In the genomic region with DNA sequence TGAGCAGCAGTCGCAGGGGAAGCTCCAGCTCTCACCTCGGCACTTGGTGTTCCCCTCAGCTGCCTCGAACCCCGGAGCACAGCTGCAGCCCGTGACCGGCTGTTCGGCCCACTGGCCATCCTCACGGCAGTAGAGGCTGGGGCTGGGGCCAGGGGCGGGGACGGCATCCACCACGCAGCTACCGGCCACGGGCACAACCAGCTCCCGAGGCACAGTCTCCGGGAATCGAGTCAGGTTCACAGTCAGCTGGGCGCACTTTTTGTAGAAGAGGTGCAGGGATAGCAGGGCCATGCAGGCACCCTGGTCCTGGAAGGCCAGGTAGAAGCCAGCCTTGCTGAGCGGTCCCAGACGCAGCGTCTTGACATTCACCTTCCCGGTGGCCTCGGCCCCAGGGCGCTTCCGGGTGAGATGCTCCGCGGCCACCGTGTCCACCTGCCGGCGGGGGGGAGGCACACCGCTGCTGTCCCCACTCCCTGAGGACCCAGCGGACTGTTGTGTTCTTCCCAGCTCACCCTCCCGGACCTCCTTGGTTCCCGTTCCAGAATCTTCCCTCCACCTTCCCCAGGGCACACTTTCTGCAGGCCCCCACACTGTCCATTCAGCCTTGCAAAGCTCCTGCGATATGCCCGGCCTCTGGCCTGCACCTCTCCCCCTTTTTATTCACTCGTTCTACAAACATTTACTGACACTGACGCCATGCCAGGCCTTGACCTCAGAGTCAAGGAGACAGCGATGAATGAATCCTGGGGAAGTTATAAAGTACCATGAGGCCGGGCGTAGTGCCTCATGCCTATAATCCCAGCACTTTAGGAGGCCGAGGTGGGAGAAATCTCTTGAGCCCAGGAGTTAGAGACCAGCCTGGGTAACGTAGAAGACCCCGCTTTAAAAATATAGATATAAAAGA, we compare ENCODE assay signal across 22 cellular contexts. TPM values are rescaled to one million over a fixed set of nuclear protein-coding genes. Genes with fewer than 3 reads are reported as not detected.
DNase-seq lines count a peak whose midpoint lies in the region; ATAC-seq, FAIRE-seq and TF ChIP-seq lines count a peak whose summit lies in the region.
"Had no signal": no experiment of that assay in that cellular context is flagged by ENCODE, and none has a peak within 500 bp of the region (broad histone marks: within the 10 kb centered on the region; RNA-seq: fewer than 3 reads in every experiment).

No MANE protein-coding gene starts in this region.

- POLR2A ChIA-PET in HepG2 (lab: Yijun Ruan, JAX): interaction anchor here (1.1 kb wide), 1 partner anchor 21 kb away, joined by 4 read pairs; no protein-coding TSS in a partner anchor

- H3K4me1 ChIP-seq in H9 (ENCODE audit: insufficient read depth, low read length) (peaks cover 7% of the 10 kb centered on the region; the same call in 1 of the 2 replicates), HepG2 (ENCODE audit: insufficient read depth, low read length) (peaks cover 28% of the 10 kb centered on the region), spleen (peaks cover 0 to 91% (median 54%) of the 10 kb centered on the region in 6 donors)

- peaks cover 27 to 47% of the 10 kb centered on the region in 2 experiments for H3K36me3 ChIP-seq in HepG2 (replicated peaks in 1 of 2; ENCODE audit: control insufficient read depth in 1 of 2, insufficient read depth in 2 of 2, low read length in 2 of 2)
- H3K36me3 ChIP-seq in spleen: peaks cover 0 to 65% (median 30%) of the 10 kb centered on the region in 6 donors

- H3K9ac ChIP-seq in H9 (ENCODE audit: extremely low read depth, insufficient read length, low read length): no peak overlapping the region
- no peak overlapping the region for H3K9ac ChIP-seq in HepG2 (ENCODE audit: insufficient read depth, low read depth, low read length)
- H3K9ac ChIP-seq: KMS-11 had no signal

- H3K23ac ChIP-seq in H9 (ENCODE audit: insufficient read length, low read depth, low read length): no peak overlapping the region

- no TSS peak for BruUV-seq in HepG2 (replicated peaks; lab: Mats Ljungman, UMichigan)

- DNase-seq in GM13977 (ENCODE audit: low spot score) (peak; percentile 8), H9 (no peak), HepG2 (ENCODE audit: low spot score) (no peak), spleen (peak; percentile 66), GM12892 (ENCODE audit: insufficient read length) (no peak)
- no peak for DNase-seq in activated naive CD4-positive, alpha-beta T cell (lab: John Stamatoyannopoulos, UW)
- DNase-seq: CD4-positive, CD25-positive, alpha-beta regulatory T cell; IMR-90; NCI-H1105; NCI-H146; NCI-H2029 treated with DMSO at 0.1 percent for 48 hours; NCI-H2171; NCI-H345; NCI-H524; NCI-H82 had no signal

- H3K4me1 Mint-ChIP-seq in H9: peaks cover 16 to 23% of the 10 kb centered on the region in 2 experiments

- CTCF ChIA-PET in HepG2 (lab: Yijun Ruan, JAX; ENCODE audit: low intra/inter-chr PET ratio, low total read pairs): no interaction called here

- H3K27me3 Mint-ChIP-seq in H9 (ENCODE audit: low read depth): no peaks in the 10 kb centered on the region; the same call in none of the 2 replicates

- no peak overlapping the region for H3K27ac ChIP-seq in H9 (ENCODE audit: insufficient read length, low read depth, low read length)
- H3K27ac ChIP-seq in HepG2 (ENCODE audit: extremely low read length, insufficient read depth, low read length): peak overlapping the region; percentile 33
- H3K27ac ChIP-seq in spleen: peak overlapping the region in 5 of 8 donors; percentile 10 to 84 (median 36)
- H3K27ac ChIP-seq: KMS-11, SJSA1 had no signal

- peaks cover 0 to 2% of the 10 kb centered on the region in 2 experiments; a peak in 1 of 5 replicates for H3K9me3 Mint-ChIP-seq in H9

- ATAC-seq in HepG2 (no peak), HG03175 (IDR thresholded peaks at IDR 0.05; ENCODE audit: unreplicated experiment) (no peak)
- ATAC-seq: HCT116, Panc1 had no signal

- H2AK5ac ChIP-seq in H9 (ENCODE audit: insufficient read length, low read length): no peak overlapping the region

- peaks cover 48 to 81% (median 81%) of the 10 kb centered on the region in 3 experiments; a peak in 6 of 7 replicates for H3K36me3 Mint-ChIP-seq in H9 (ENCODE audit: insufficient read depth in 1 of 3, low read depth in 3 of 3)
- H3K36me3 Mint-ChIP-seq: CD4-positive, CD25-positive, alpha-beta regulatory T cell had no signal

- intact Hi-C loops in HepG2 (cut with micrococcal nuclease; ENCODE audit: unreplicated experiment) (no loop called here), spleen (cut with DNase I; ENCODE audit: low total_unique reads) (no loop called here)

- H3K4me3 Mint-ChIP-seq in H9: no peak overlapping the region
- H3K4me3 Mint-ChIP-seq: CD4-positive, CD25-positive, alpha-beta regulatory T cell had no signal

- peaks cover 15% of the 10 kb centered on the region for H3K79me2 ChIP-seq in H9 (ENCODE audit: insufficient read depth, low read length)
- peaks cover 27% of the 10 kb centered on the region for H3K79me2 ChIP-seq in HepG2 (ENCODE audit: insufficient read depth, low read length)

- FAIRE-seq in HepG2 (lab: Jason Lieb, UNC) (no peak), GM12892 (lab: Jason Lieb, UNC) (no peak)
- FAIRE-seq: G401.6, HTR-8/SVneo had no signal

- H4K91ac ChIP-seq in H9 (ENCODE audit: insufficient read length, low read depth, low read length): no peak overlapping the region

- H2BK20ac ChIP-seq in H9 (ENCODE audit: low read depth, low read length, poor library complexity, severe bottlenecking): no peak overlapping the region

- H3K14ac ChIP-seq in H9 (ENCODE audit: insufficient read depth, low read length): no peak overlapping the region

- H3K23me2 ChIP-seq in H9 (ENCODE audit: insufficient read length, low read depth, low read length, poor library complexity, severe bottlenecking): peaks cover 16% of the 10 kb centered on the region

- no peak overlapping the region for H2BK120ac ChIP-seq in H9 (ENCODE audit: low read depth, low read length, poor library complexity, severe bottlenecking)

- no peak overlapping the region for H2BK12ac ChIP-seq in H9 (ENCODE audit: insufficient read length, low read depth, low read length)

- TF ChIP-seq CTCF in GM13977 (IDR thresholded peaks at IDR 0.05; ENCODE audit: extremely low read depth, insufficient read depth, missing control alignments): no peak
- TF ChIP-seq CTCF in H9 (conservative IDR thresholded peaks at IDR 0.05): no peak
- TF ChIP-seq CTCF in HepG2 (CRISPR knock-in tag; IDR thresholded peaks at IDR 0.05): no peak
- TF ChIP-seq CTCF in spleen (IDR thresholded peaks at IDR 0.05 in 8 of 11, conservative IDR thresholded peaks at IDR 0.05 in 3 of 11): no peak

- H3K27me3 ChIP-seq in H9 (ENCODE audit: insufficient read depth, low read length) (no peaks in the 10 kb centered on the region), HepG2 (ENCODE audit: control insufficient read depth in 1 of 2, insufficient read depth in 2 of 2, low read length in 2 of 2) (no peaks in the 10 kb centered on the region; a peak in 2 of 5 replicates), spleen (replicated peaks in 1 of 7) (peaks cover 0 to 44% (median 7%) of the 10 kb centered on the region in 7 donors)
- H3K27me3 ChIP-seq: SJSA1 had no signal

- H2BK5ac ChIP-seq in H9 (ENCODE audit: insufficient read length, low read length): no peak overlapping the region

- H3K4me2 ChIP-seq in H9 (ENCODE audit: insufficient read depth, insufficient read length, low read length) (no peak overlapping the region), HepG2 (ENCODE audit: low read depth, low read length) (no peak overlapping the region)
- H3K4me2 ChIP-seq: KMS-11 had no signal

- no peak for TF ChIP-seq RAD21 in HepG2 (CRISPR knock-in tag; IDR thresholded peaks at IDR 0.05)

- peaks cover 21% of the 10 kb centered on the region for H3K79me1 ChIP-seq in H9 (ENCODE audit: insufficient read depth, low read depth, low read length, poor library complexity, severe bottlenecking)

- H4K8ac ChIP-seq in H9 (replicated peaks; ENCODE audit: insufficient read length, low read depth, low read length): no peak overlapping the region

- H3K18ac ChIP-seq in H9 (ENCODE audit: insufficient read length, low read depth, low read length): no peak overlapping the region

- H4K5ac ChIP-seq in H9 (ENCODE audit: insufficient read length, low read depth, low read length): no peak overlapping the region

- no peaks in the 10 kb centered on the region for H4K20me1 ChIP-seq in H9 (ENCODE audit: control insufficient read depth, insufficient read depth, insufficient read length)
- H4K20me1 ChIP-seq in HepG2 (ENCODE audit: insufficient read depth, low read length): peaks cover 13% of the 10 kb centered on the region; the same call in 1 of the 2 replicates

- H3K4ac ChIP-seq in H9 (ENCODE audit: low read depth, low read length): no peak overlapping the region

- TF ChIP-seq EP300 in HepG2 (IDR thresholded peaks at IDR 0.05; ENCODE audit: low read depth in 2 of 2, low read length in 2 of 2) (no peak), HepG2 (CRISPR knock-in tag; IDR thresholded peaks at IDR 0.05; ENCODE audit: borderline replicate concordance) (no peak)

- H3K4me3 ChIP-seq in HepG2 (replicated peaks in 1 of 3; ENCODE audit: insufficient read depth in 1 of 3, low read depth in 2 of 3, low read length in 3 of 3) (no peak overlapping the region), spleen (peak overlapping the region in 4 of 8 donors; percentile 10 to 80 (median 17))
- H3K4me3 ChIP-seq: SJSA1 had no signal

- no peaks in the 10 kb centered on the region for H3K9me3 ChIP-seq in H9 (ENCODE audit: control insufficient read depth, low read depth, low read length)
- H3K9me3 ChIP-seq in HepG2 (ENCODE audit: low read length): no peaks in the 10 kb centered on the region
- no peaks in the 10 kb centered on the region for H3K9me3 ChIP-seq in spleen
- H3K9me3 ChIP-seq: SJSA1 had no signal

- H3K56ac ChIP-seq in H9 (ENCODE audit: insufficient read length, low read depth, low read length): no peak overlapping the region

- no peak overlapping the region for H3T11ph ChIP-seq in H9 (ENCODE audit: low read length)

- H3K27ac Mint-ChIP-seq in H9: peak overlapping the region in 2 of 3 experiments; percentile 14 to 84; a peak in 2 of 7 replicates
- H3K27ac Mint-ChIP-seq: CD4-positive, CD25-positive, alpha-beta regulatory T cell had no signal

- in situ Hi-C loops in GM13977 (cut with MboI; ENCODE audit: low pct_unique_long_range_greater_than_20kb, low sequenced_read_pairs, unreplicated experiment): no loop called here
- in situ Hi-C loops in HepG2 (cut with HindIII; ENCODE audit: extremely low pct_ligation_motif_present, low pct_unique_long_range_greater_than_20kb): no loop called here

- WGBS in H9 (ENCODE audit: extremely low coverage, insufficient read length, low lambda C conversion rate): no CpG with 5 or more reads among the region's 43 CpGs
- 92% methylated on average over 32 of the region's 43 CpGs for WGBS in HepG2 (ENCODE audit: low lambda C conversion rate)
- WGBS in spleen, 5 donors: 74 to 89% (median 83%) methylated on average over 27 to 43 of the region's 43 CpGs

- H2BK15ac ChIP-seq in H9 (ENCODE audit: low read depth, low read length): no peak overlapping the region

- H2AFZ ChIP-seq in H9 (ENCODE audit: low read length) (no peak overlapping the region), HepG2 (ENCODE audit: low read length) (no peak overlapping the region)

- TF ChIP-seq POLR2A in HepG2 (IDR thresholded peaks at IDR 0.05; ENCODE audit: insufficient read depth in 1 of 2, low read depth in 2 of 2, low read length in 2 of 2) (no peak), spleen (IDR thresholded peaks at IDR 0.05) (no peak), GM12892 (IDR thresholded peaks at IDR 0.05; ENCODE audit: low read depth, low read length) (no peak)

RNA-seq across cellular contexts. Expression of a gene that starts 4.8 kb away (rescaled TPM):
- 132 and 135 TPM in 2 replicates for total RNA-seq in H9 (2021)
- 43.7 and 69.6 TPM in 2 replicates for total RNA-seq in HepG2 (2016; rRNA removed; fragmentation: Illumina TruSeq; extraction: Trizol)
- total RNA-seq in HepG2 (2016; cell fraction: cytosol; rRNA removed; fragmentation: Illumina TruSeq; extraction: Trizol; ENCODE audit: low read depth): 115 and 125 TPM in 2 replicates
- 33.6 and 74.6 TPM in 2 replicates for total RNA-seq in HepG2 (2016; cell fraction: insoluble cytoplasmic fraction; rRNA removed; fragmentation: Illumina TruSeq; extraction: Trizol)
- total RNA-seq in HepG2 (2016; cell fraction: membrane; rRNA removed; fragmentation: Illumina TruSeq; extraction: Trizol): 93.1 and 103 TPM in 2 replicates
- 48.0 and 55.0 TPM in 2 replicates for total RNA-seq in HepG2 (2016; cell fraction: nucleus; rRNA removed; fragmentation: Illumina TruSeq; extraction: Trizol)
- polyA plus RNA-seq in HepG2 (2011; rRNA removed): 61.4 and 68.6 TPM in 2 replicates
- polyA plus RNA-seq in HepG2 (2011; cell fraction: cytosol; rRNA removed): 64.7 and 70.1 TPM in 2 replicates
- 67.4 and 70.1 TPM in 2 replicates for polyA plus RNA-seq in HepG2 (2011; cell fraction: nucleus; rRNA removed)
- 41.3 and 63.8 TPM in 2 replicates for polyA plus RNA-seq in HepG2 (2012)
- polyA plus RNA-seq in HepG2 (2016; cell fraction: cytosol; fragmentation: Illumina TruSeq; extraction: Trizol; ENCODE audit: low read depth): 21.4 and 23.9 TPM in 2 replicates
- polyA plus RNA-seq in HepG2 (2016; cell fraction: insoluble cytoplasmic fraction; fragmentation: Illumina TruSeq; extraction: Trizol; ENCODE audit: low read depth): 33.0 and 43.1 TPM in 2 replicates
- polyA plus RNA-seq in HepG2 (2016; cell fraction: membrane; fragmentation: Illumina TruSeq; extraction: Trizol; ENCODE audit: low read depth): 52.7 and 65.5 TPM in 2 replicates
- 79.2 and 79.8 TPM in 2 replicates for polyA plus RNA-seq in HepG2 (2016; cell fraction: nucleus; fragmentation: Illumina TruSeq; extraction: Trizol; ENCODE audit: insufficient read depth, low read depth)
- polyA minus RNA-seq in HepG2 (2011; rRNA and poly(A)+ RNA removed; ENCODE audit: low replicate concordance): 43.5 and 157 TPM in 2 replicates
- 51.4 and 51.7 TPM in 2 replicates for polyA minus RNA-seq in HepG2 (2011; cell fraction: cytosol; rRNA and poly(A)+ RNA removed)
- 43.1 and 44.5 TPM in 2 replicates for polyA minus RNA-seq in HepG2 (2011; cell fraction: nucleus; rRNA and poly(A)+ RNA removed)
- total RNA-seq in spleen: 100 to 1,000 TPM in 5 of 7 donors, 10 to 100 TPM in 2; 82.9 to 157 (median 109) TPM
- 10 to 100 TPM; 14.8 to 34.7 (median 21.4) TPM for polyA plus RNA-seq in spleen
- 1.1 TPM for polyA plus RNA-seq in GM12892 (2012; ENCODE audit: missing spikeins)
- polyA plus RNA-seq: CD4-positive, CD25-positive, alpha-beta regulatory T cell had no signal

RNA-seq across cellular contexts. Expression of a gene that starts 30.0 kb away (rescaled TPM):
- total RNA-seq in H9 (2021) (42.3 and 43.0 TPM in 2 replicates), HepG2 (2016; rRNA removed; fragmentation: Illumina TruSeq; extraction: Trizol) (5.4 and 16.6 TPM in 2 replicates), spleen (100 to 1,000 TPM in 1 of 7 donors, 10 to 100 TPM in 6; 34.4 to 109 (median 55.7) TPM)
- 4.7 and 5.6 TPM in 2 replicates for total RNA-seq in HepG2 (2016; cell fraction: cytosol; rRNA removed; fragmentation: Illumina TruSeq; extraction: Trizol; ENCODE audit: low read depth)
- 5.6 and 18.2 TPM in 2 replicates for total RNA-seq in HepG2 (2016; cell fraction: insoluble cytoplasmic fraction; rRNA removed; fragmentation: Illumina TruSeq; extraction: Trizol)
- total RNA-seq in HepG2 (2016; cell fraction: membrane; rRNA removed; fragmentation: Illumina TruSeq; extraction: Trizol): 7.9 and 9.1 TPM in 2 replicates
- total RNA-seq in HepG2 (2016; cell fraction: nucleus; rRNA removed; fragmentation: Illumina TruSeq; extraction: Trizol): 14.7 and 18.3 TPM in 2 replicates
- polyA plus RNA-seq in HepG2 (2011; rRNA removed) (8.7 and 13.9 TPM in 2 replicates), spleen (10 to 100 TPM; 17.0 to 48.4 (median 39.3) TPM)
- polyA plus RNA-seq in HepG2 (2011; cell fraction: cytosol; rRNA removed): 6.6 and 7.9 TPM in 2 replicates
- polyA plus RNA-seq in HepG2 (2011; cell fraction: nucleus; rRNA removed): 25.6 and 27.8 TPM in 2 replicates
- 6.2 and 8.0 TPM in 2 replicates for polyA plus RNA-seq in HepG2 (2012)
- polyA plus RNA-seq in HepG2 (2016; cell fraction: cytosol; fragmentation: Illumina TruSeq; extraction: Trizol; ENCODE audit: low read depth): 1.6 and 2.0 TPM in 2 replicates
- polyA plus RNA-seq in HepG2 (2016; cell fraction: insoluble cytoplasmic fraction; fragmentation: Illumina TruSeq; extraction: Trizol; ENCODE audit: low read depth): 4.7 and 6.3 TPM in 2 replicates
- 4.0 and 4.6 TPM in 2 replicates for polyA plus RNA-seq in HepG2 (2016; cell fraction: membrane; fragmentation: Illumina TruSeq; extraction: Trizol; ENCODE audit: low read depth)
- 31.8 and 35.4 TPM in 2 replicates for polyA plus RNA-seq in HepG2 (2016; cell fraction: nucleus; fragmentation: Illumina TruSeq; extraction: Trizol; ENCODE audit: insufficient read depth, low read depth)
- polyA minus RNA-seq in HepG2 (2011; rRNA and poly(A)+ RNA removed; ENCODE audit: low replicate concordance): 12.3 and 25.2 TPM in 2 replicates
- polyA minus RNA-seq in HepG2 (2011; cell fraction: cytosol; rRNA and poly(A)+ RNA removed): 3.1 and 5.7 TPM in 2 replicates
- polyA minus RNA-seq in HepG2 (2011; cell fraction: nucleus; rRNA and poly(A)+ RNA removed): 4.0 and 6.5 TPM in 2 replicates
- 8.4 TPM for polyA plus RNA-seq in GM12892 (2012; ENCODE audit: missing spikeins)

RNA-seq across cellular contexts. Expression of a gene that starts 44.7 kb away (rescaled TPM):
- 120 and 122 TPM in 2 replicates for total RNA-seq in H9 (2021)
- 0.38 TPM in 1 of 2 replicates, not detected in the other for total RNA-seq in HepG2 (2016; rRNA removed; fragmentation: Illumina TruSeq; extraction: Trizol)
- 0.61 and 0.71 TPM in 2 replicates for total RNA-seq in HepG2 (2016; cell fraction: cytosol; rRNA removed; fragmentation: Illumina TruSeq; extraction: Trizol; ENCODE audit: low read depth)
- 0.22 and 0.35 TPM in 2 replicates for total RNA-seq in HepG2 (2016; cell fraction: insoluble cytoplasmic fraction; rRNA removed; fragmentation: Illumina TruSeq; extraction: Trizol)
- 0.15 and 0.41 TPM in 2 replicates for total RNA-seq in HepG2 (2016; cell fraction: membrane; rRNA removed; fragmentation: Illumina TruSeq; extraction: Trizol)
- total RNA-seq in HepG2 (2016; cell fraction: nucleus; rRNA removed; fragmentation: Illumina TruSeq; extraction: Trizol): 0.41 and 0.65 TPM in 2 replicates
- polyA plus RNA-seq in HepG2 (2011; rRNA removed): 0.30 and 0.34 TPM in 2 replicates
- 0.13 and 0.21 TPM in 2 replicates for polyA plus RNA-seq in HepG2 (2011; cell fraction: cytosol; rRNA removed)
- 0.99 and 1.1 TPM in 2 replicates for polyA plus RNA-seq in HepG2 (2011; cell fraction: nucleus; rRNA removed)
- polyA plus RNA-seq in HepG2 (2012): 0.24 and 0.55 TPM in 2 replicates
- polyA plus RNA-seq in HepG2 (2016; cell fraction: cytosol; fragmentation: Illumina TruSeq; extraction: Trizol; ENCODE audit: low read depth): 0.20 and 0.31 TPM in 2 replicates
- 0.19 and 0.32 TPM in 2 replicates for polyA plus RNA-seq in HepG2 (2016; cell fraction: insoluble cytoplasmic fraction; fragmentation: Illumina TruSeq; extraction: Trizol; ENCODE audit: low read depth)
- polyA plus RNA-seq in HepG2 (2016; cell fraction: membrane; fragmentation: Illumina TruSeq; extraction: Trizol; ENCODE audit: low read depth): 0.09 and 0.10 TPM in 2 replicates
- 1.4 and 2.7 TPM in 2 replicates for polyA plus RNA-seq in HepG2 (2016; cell fraction: nucleus; fragmentation: Illumina TruSeq; extraction: Trizol; ENCODE audit: insufficient read depth, low read depth)
- 0.32 and 43.8 TPM in 2 replicates for polyA minus RNA-seq in HepG2 (2011; rRNA and poly(A)+ RNA removed; ENCODE audit: low replicate concordance)
- 0.53 and 0.69 TPM in 2 replicates for polyA minus RNA-seq in HepG2 (2011; cell fraction: cytosol; rRNA and poly(A)+ RNA removed)
- 0.62 and 0.90 TPM in 2 replicates for polyA minus RNA-seq in HepG2 (2011; cell fraction: nucleus; rRNA and poly(A)+ RNA removed)
- 10 to 100 TPM; 17.6 to 30.2 (median 22.2) TPM for total RNA-seq in spleen
- 10 to 100 TPM; 12.4 to 22.4 (median 14.8) TPM for polyA plus RNA-seq in spleen
- polyA plus RNA-seq in GM12892 (2012; ENCODE audit: missing spikeins): 20.9 TPM

RNA-seq across cellular contexts. Expression of a gene that starts 52.4 kb away (rescaled TPM):
- total RNA-seq in H9 (2021): 373 and 382 TPM in 2 replicates
- total RNA-seq in HepG2 (2016; rRNA removed; fragmentation: Illumina TruSeq; extraction: Trizol): 79.1 and 106 TPM in 2 replicates
- 11.8 and 17.5 TPM in 2 replicates for total RNA-seq in HepG2 (2016; cell fraction: cytosol; rRNA removed; fragmentation: Illumina TruSeq; extraction: Trizol; ENCODE audit: low read depth)
- 56.7 and 113 TPM in 2 replicates for total RNA-seq in HepG2 (2016; cell fraction: insoluble cytoplasmic fraction; rRNA removed; fragmentation: Illumina TruSeq; extraction: Trizol)
- 21.7 and 29.6 TPM in 2 replicates for total RNA-seq in HepG2 (2016; cell fraction: membrane; rRNA removed; fragmentation: Illumina TruSeq; extraction: Trizol)
- total RNA-seq in HepG2 (2016; cell fraction: nucleus; rRNA removed; fragmentation: Illumina TruSeq; extraction: Trizol): 78.9 and 79.0 TPM in 2 replicates
- 26.2 and 30.4 TPM in 2 replicates for polyA plus RNA-seq in HepG2 (2011; rRNA removed)
- polyA plus RNA-seq in HepG2 (2011; cell fraction: cytosol; rRNA removed): 9.4 and 12.5 TPM in 2 replicates
- 220 and 271 TPM in 2 replicates for polyA plus RNA-seq in HepG2 (2011; cell fraction: nucleus; rRNA removed)
- 52.9 and 58.7 TPM in 2 replicates for polyA plus RNA-seq in HepG2 (2012)
- 12.1 and 13.2 TPM in 2 replicates for polyA plus RNA-seq in HepG2 (2016; cell fraction: cytosol; fragmentation: Illumina TruSeq; extraction: Trizol; ENCODE audit: low read depth)
- polyA plus RNA-seq in HepG2 (2016; cell fraction: insoluble cytoplasmic fraction; fragmentation: Illumina TruSeq; extraction: Trizol; ENCODE audit: low read depth): 72.8 and 96.9 TPM in 2 replicates
- polyA plus RNA-seq in HepG2 (2016; cell fraction: membrane; fragmentation: Illumina TruSeq; extraction: Trizol; ENCODE audit: low read depth): 17.7 and 23.3 TPM in 2 replicates
- 226 and 281 TPM in 2 replicates for polyA plus RNA-seq in HepG2 (2016; cell fraction: nucleus; fragmentation: Illumina TruSeq; extraction: Trizol; ENCODE audit: insufficient read depth, low read depth)
- 23.1 and 63.7 TPM in 2 replicates for polyA minus RNA-seq in HepG2 (2011; rRNA and poly(A)+ RNA removed; ENCODE audit: low replicate concordance)
- polyA minus RNA-seq in HepG2 (2011; cell fraction: cytosol; rRNA and poly(A)+ RNA removed): 17.7 and 23.7 TPM in 2 replicates
- 55.4 and 59.5 TPM in 2 replicates for polyA minus RNA-seq in HepG2 (2011; cell fraction: nucleus; rRNA and poly(A)+ RNA removed)
- 100 to 1,000 TPM in 4 of 7 donors, 10 to 100 TPM in 3; 67.0 to 160 (median 132) TPM for total RNA-seq in spleen
- polyA plus RNA-seq in spleen: 100 to 1,000 TPM in 1 of 3 donors, 10 to 100 TPM in 2; 54.7 to 104 (median 92.6) TPM
- polyA plus RNA-seq in GM12892 (2012; ENCODE audit: missing spikeins): 88.0 TPM

Comparison
In these comparisons a context has a peak if more than half of its experiments do, and no peak if none do; other contexts are left out.
1. DNase-seq: peak in GM13977 (single experiment) and spleen (single experiment); none in H9 (single experiment), HepG2 (single experiment), activated naive CD4-positive, alpha-beta T cell (0 of 4) and GM12892 (single experiment).
2. RNA of a gene that starts 44.7 kb away (total RNA-seq): 120 to 122 TPM in H9 and 17.6 to 30.2 TPM in spleen; 0.15 to 0.71 TPM in HepG2; every median in the first group is over 10 times any median in the second.